9 cellular contexts compared by ENCODE assay signal in genomic region chr14:41285193-41285748, GRCh38.
A peak's percentile ranks its signal among the peaks of the same experiment; 100 is the strongest.
DNase-seq lines count a peak whose midpoint lies in the region; ATAC-seq and TF ChIP-seq lines count a peak whose summit lies in the region.
"Had no signal": no experiment of that assay in that cellular context is flagged by ENCODE, and none has a peak within 500 bp of the region (broad histone marks: within the 10 kb centered on the region; RNA-seq: fewer than 3 reads in every experiment).

No MANE protein-coding gene starts in this region.

- POLR2A ChIA-PET in HEK293 (lab: Yijun Ruan, JAX): no interaction called here
- POLR2A ChIA-PET in activated CD8-positive, alpha-beta T cell treated with anti-CD3 and anti-CD28 coated beads for 36 hours (lab: Charles Lee): no interaction called here

- H3K27ac Mint-ChIP-seq in activated CD8-positive, alpha-beta T cell treated with anti-CD3 and anti-CD28 coated beads for 36 hours: no peak overlapping the region
- no peak overlapping the region for H3K27ac Mint-ChIP-seq in chondrocyte (ENCODE audit: unreplicated experiment)

- no peak for ATAC-seq in activated CD8-positive, alpha-beta T cell treated with anti-CD3 and anti-CD28 coated beads for 36 hours

- intact Hi-C loops in activated CD8-positive, alpha-beta T cell treated with anti-CD3 and anti-CD28 coated beads for 36 hours (cut with micrococcal nuclease): no loop called here
- intact Hi-C loops in lower leg skin (cut with DNase I; ENCODE audit: low total_unique reads): no loop called here

- no peak for TF ChIP-seq CTCF in HEK293 (tag by site-specific recombination; IDR thresholded peaks at IDR 0.05)
- no peak for TF ChIP-seq CTCF in activated CD8-positive, alpha-beta T cell treated with anti-CD3 and anti-CD28 coated beads for 36 hours (IDR thresholded peaks at IDR 0.05)
- TF ChIP-seq CTCF in lower leg skin (IDR thresholded peaks at IDR 0.05): no peak
- no peak for TF ChIP-seq CTCF in GM13977 (IDR thresholded peaks at IDR 0.05; ENCODE audit: extremely low read depth, insufficient read depth, missing control alignments)
- TF ChIP-seq CTCF in chondrocyte (IDR thresholded peaks at IDR 0.05): no peak

- no peak for TF ChIP-seq POLR2A in lower leg skin (IDR thresholded peaks at IDR 0.05)

- no peaks in the 10 kb centered on the region for H3K36me3 ChIP-seq in HEK293 (ENCODE audit: control insufficient read depth in 2 of 2, insufficient read depth in 1 of 2, low read length in 2 of 2)
- H3K36me3 ChIP-seq: right lobe of liver had no signal

- no peak overlapping the region for H3K27ac ChIP-seq in HEK293 (ENCODE audit: extremely low read depth, low read depth, low read length)
- H3K27ac ChIP-seq: right lobe of liver had no signal

- H3K27me3 Mint-ChIP-seq in activated CD8-positive, alpha-beta T cell treated with anti-CD3 and anti-CD28 coated beads for 36 hours: no peaks in the 10 kb centered on the region
- no peaks in the 10 kb centered on the region for H3K27me3 Mint-ChIP-seq in chondrocyte (ENCODE audit: low read depth)

- DNase-seq in NCI-H1417 treated with DMSO at 0.1 percent for 48 hours (lab: John Stamatoyannopoulos, UW) (peak; percentile 55), midbrain (lab: John Stamatoyannopoulos, UW) (peak; percentile 29), lower leg skin (ENCODE audit: low spot score in 2 of 2) (no peak), GM13977 (ENCODE audit: low spot score) (no peak), chondrocyte (ENCODE audit: low spot score) (no peak), G401 (ENCODE audit: low spot score) (no peak)
- peak; percentile 30 for DNase-seq in activated CD8-positive, alpha-beta T cell treated with anti-CD3 and anti-CD28 coated beads for 36 hours

- no peaks in the 10 kb centered on the region for H3K4me1 ChIP-seq in HEK293 (ENCODE audit: control insufficient read depth, insufficient read depth, low read length)
- H3K4me1 ChIP-seq: right lobe of liver had no signal

- H3K4me3 ChIP-seq in HEK293 (ENCODE audit: low read depth, low read length) (no peak overlapping the region), lower leg skin (ENCODE audit: low read depth, poor library complexity, severe bottlenecking) (no peak overlapping the region)
- H3K4me3 ChIP-seq: right lobe of liver had no signal

- in situ Hi-C loops in GM13977 (cut with MboI; ENCODE audit: low pct_unique_long_range_greater_than_20kb, low sequenced_read_pairs, unreplicated experiment) (no loop called here), G401 (cut with HindIII; ENCODE audit: low sequenced_read_pairs) (no loop called here)

- 19 to 24% methylated on average over 4 of the region's 4 CpGs for WGBS in lower leg skin, 2 donors

- H3K4me3 Mint-ChIP-seq in activated CD8-positive, alpha-beta T cell treated with anti-CD3 and anti-CD28 coated beads for 36 hours: no peak overlapping the region
- H3K4me3 Mint-ChIP-seq in chondrocyte (ENCODE audit: unreplicated experiment): no peak overlapping the region

- H3K36me3 Mint-ChIP-seq in activated CD8-positive, alpha-beta T cell treated with anti-CD3 and anti-CD28 coated beads for 36 hours (ENCODE audit: low read depth): no peaks in the 10 kb centered on the region
- H3K36me3 Mint-ChIP-seq in chondrocyte (ENCODE audit: low read depth): no peaks in the 10 kb centered on the region

- CTCF ChIA-PET in HEK293 (lab: Yijun Ruan, JAX): no interaction called here
- CTCF ChIA-PET in activated CD8-positive, alpha-beta T cell treated with anti-CD3 and anti-CD28 coated beads for 36 hours (lab: Charles Lee): no interaction called here

- no peaks in the 10 kb centered on the region for H3K4me1 Mint-ChIP-seq in activated CD8-positive, alpha-beta T cell treated with anti-CD3 and anti-CD28 coated beads for 36 hours (ENCODE audit: low read depth)
- H3K4me1 Mint-ChIP-seq in chondrocyte (ENCODE audit: low read depth): no peaks in the 10 kb centered on the region

- peaks cover 11% of the 10 kb centered on the region for H3K9me3 Mint-ChIP-seq in activated CD8-positive, alpha-beta T cell treated with anti-CD3 and anti-CD28 coated beads for 36 hours
- H3K9me3 Mint-ChIP-seq in chondrocyte (ENCODE audit: low read depth): peaks cover 20% of the 10 kb centered on the region

- H3K9me3 ChIP-seq in HEK293 (ENCODE audit: control insufficient read depth, insufficient read depth, low read depth, low read length): no peaks in the 10 kb centered on the region
- H3K9me3 ChIP-seq: right lobe of liver had no signal

TF ChIP-seq in HEK293, 187 proteins besides CTCF, POLR2A, EP300 and RAD21:
- TF ChIP-seq REST (tag by site-specific recombination; IDR thresholded peaks at IDR 0.05): peak; percentile 82
- TF ChIP-seq ZNF580 (tag by site-specific recombination; IDR thresholded peaks at IDR 0.05): no peak
TF ChIP-seq in HEK293: peak in this region for 1.

Comparison
In these comparisons a context has a peak if more than half of its experiments do, and no peak if none do; other contexts are left out.
1. DNase-seq: peak in NCI-H1417 treated with DMSO at 0.1 percent for 48 hours (single experiment), activated CD8-positive, alpha-beta T cell treated with anti-CD3 and anti-CD28 coated beads for 36 hours (single experiment) and midbrain (single experiment); none in lower leg skin (0 of 2), GM13977 (single experiment), chondrocyte (single experiment) and G401 (single experiment).